ENCODE assay signal across 8 cellular contexts in the genomic region with DNA sequence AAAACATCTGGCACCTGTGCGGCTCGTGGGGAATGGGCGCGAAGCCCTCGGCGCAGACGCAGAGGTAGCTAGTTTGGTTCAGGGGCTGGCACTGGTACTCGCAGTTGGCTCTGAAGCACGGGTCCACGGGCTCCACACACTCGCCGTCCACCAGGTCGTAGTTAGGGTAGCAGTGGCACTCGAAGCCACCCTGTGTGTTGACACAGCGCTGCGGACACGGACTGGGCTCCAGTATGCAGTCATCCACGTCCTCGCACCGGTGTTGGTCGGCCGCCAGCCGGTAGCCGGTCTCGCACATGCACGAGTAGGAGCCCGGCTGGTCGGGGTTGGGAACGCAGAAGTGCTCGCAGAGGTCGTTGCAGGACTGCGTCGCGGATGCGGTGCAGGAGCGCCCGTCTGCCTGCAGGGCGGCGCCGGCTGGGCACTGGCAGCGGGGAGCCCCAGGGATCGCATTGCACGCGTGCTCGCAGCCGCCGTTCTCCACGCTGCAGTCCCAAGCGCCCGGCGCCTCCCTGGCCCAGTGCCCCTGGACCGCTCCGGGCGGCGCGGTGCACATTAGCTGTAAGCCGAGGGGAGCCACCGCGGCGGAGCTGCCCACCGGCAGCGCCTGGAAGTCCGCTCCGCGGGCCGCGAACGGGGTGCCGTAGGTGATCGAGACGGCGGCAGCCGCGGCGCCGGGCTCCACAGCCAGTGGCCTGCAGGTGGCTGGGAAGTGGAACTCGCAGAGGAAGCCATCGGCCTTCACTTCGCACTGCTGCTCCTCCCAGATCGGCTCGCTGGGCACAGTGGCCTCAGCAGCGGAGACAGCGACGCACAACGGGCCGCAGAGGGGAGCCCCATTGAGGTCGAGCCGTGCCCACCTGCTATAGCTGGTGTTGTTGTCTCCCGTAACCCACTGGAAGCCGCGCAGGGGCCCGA. TPM values are rescaled to one million over a fixed set of nuclear protein-coding genes. Genes with fewer than 3 reads are reported as not detected.
DNase-seq lines count a peak whose midpoint lies in the region; ATAC-seq lines count a peak whose summit lies in the region.

No MANE protein-coding gene starts in this region.

- no peaks in the 10 kb centered on the region for H3K9me3 ChIP-seq in stomach smooth muscle (ENCODE audit: control insufficient read depth in 2 of 2, low read length in 2 of 2)

- H3K27me3 ChIP-seq in stomach smooth muscle (ENCODE audit: control insufficient read depth in 1 of 2, insufficient read depth in 2 of 2, low read length in 2 of 2) = peaks cover 31 to 67% of the 10 kb centered on the region in 2 donors

- no peak overlapping the region for H3K27ac ChIP-seq in stomach smooth muscle (ENCODE audit: low read length)

- H3K9ac ChIP-seq in stomach smooth muscle (ENCODE audit: low read length in 2 of 2) = peak overlapping the region in 1 of 2 donors; percentile 48

- intact Hi-C loops in left colon (cut with DNase I, micrococcal nuclease) = no loop called here

- peak overlapping the region; percentile 66 to 76 for H3K4me3 ChIP-seq in stomach smooth muscle (ENCODE audit: low read length in 2 of 2)

- peak; percentile 76 for ATAC-seq in left colon
- no peak for ATAC-seq in GM21737 (IDR thresholded peaks at IDR 0.05; ENCODE audit: unreplicated experiment)
- no peak for ATAC-seq in HG02759 (IDR thresholded peaks at IDR 0.05; ENCODE audit: unreplicated experiment)

- H3K4me1 ChIP-seq in stomach smooth muscle (ENCODE audit: control insufficient read depth, insufficient read depth, low read length) = peaks cover 40% of the 10 kb centered on the region

- no peaks in the 10 kb centered on the region for H3K36me3 ChIP-seq in stomach smooth muscle (ENCODE audit: control insufficient read depth in 2 of 2, insufficient read depth in 2 of 2, low read length in 2 of 2)

- DNase-seq in DMS 273 (lab: John Stamatoyannopoulos, UW; ENCODE audit: unreplicated experiment) (peak; percentile 66), DMS 273 treated with DMSO at 0.1 percent for 48 hours (lab: John Stamatoyannopoulos, UW) (no peak), NCI-H510A treated with DMSO at 0.1 percent for 48 hours (lab: John Stamatoyannopoulos, UW) (peak; percentile 77), cerebellar cortex (ENCODE audit: low spot score) (peak; percentile 30), left colon (peak; percentile 37 to 44)

RNA-seq across cellular contexts. Expression of a gene that starts 0.9 kb away (rescaled TPM):
- 1 to 10 TPM; 4.5 to 7.0 TPM for total RNA-seq in left colon

RNA-seq across cellular contexts. Expression of a gene that starts 13.4 kb away (rescaled TPM):
- not detected for total RNA-seq in left colon

RNA-seq across cellular contexts. Expression of a gene that starts 37.6 kb away (rescaled TPM):
- 10 to 100 TPM in 1 of 2 donors, 1 to 10 TPM in 1; 9.0 to 14.2 TPM for total RNA-seq in left colon
